Comparison of ENCODE assay signal across 1 cellular context in the genomic region with DNA sequence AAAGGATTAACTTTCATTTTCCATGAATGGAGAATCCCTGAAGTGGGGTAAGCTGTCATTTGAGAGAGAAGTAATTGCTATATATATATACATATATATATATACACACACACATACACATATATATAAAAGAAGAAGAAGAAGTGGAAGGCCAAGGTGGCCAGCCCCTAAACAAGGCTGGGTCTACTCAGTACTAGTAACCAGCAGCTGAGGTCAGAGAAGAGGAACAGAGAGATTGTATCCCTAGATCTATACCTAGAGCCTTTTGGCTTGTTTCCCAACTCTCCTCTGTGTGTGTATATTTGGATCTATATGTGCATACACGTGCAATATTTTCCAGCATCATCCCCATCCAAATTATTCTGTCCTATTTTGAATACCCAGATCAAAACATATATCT.
TF ChIP-seq lines count a peak whose summit lies in the region.

No MANE protein-coding gene starts in this region.

TF ChIP-seq in IMR-90, 13 proteins besides CTCF, POLR2A, EP300 and RAD21:
- no peak for TF ChIP-seq BHLHE40 (IDR thresholded peaks at IDR 0.05; ENCODE audit: low read depth, low read length)
- TF ChIP-seq NFE2L2 (IDR thresholded peaks at IDR 0.05; ENCODE audit: low read depth, low read length): no peak
- TF ChIP-seq MAFK (IDR thresholded peaks at IDR 0.05; ENCODE audit: low read depth, low read length): no peak
- no peak for TF ChIP-seq RCOR1 (IDR thresholded peaks at IDR 0.05; ENCODE audit: insufficient replicate concordance, low read length)
- no peak for TF ChIP-seq CEBPB (IDR thresholded peaks at IDR 0.05; ENCODE audit: low read depth, low read length)
- no peak for TF ChIP-seq CHD1 (IDR thresholded peaks at IDR 0.05; ENCODE audit: low read depth, low read length)
- no peak for TF ChIP-seq SMC3 (IDR thresholded peaks at IDR 0.05; ENCODE audit: low read depth, low read length)
- TF ChIP-seq MAZ (IDR thresholded peaks at IDR 0.05; ENCODE audit: borderline replicate concordance, low read depth, low read length): no peak
- TF ChIP-seq, protein P1, sequence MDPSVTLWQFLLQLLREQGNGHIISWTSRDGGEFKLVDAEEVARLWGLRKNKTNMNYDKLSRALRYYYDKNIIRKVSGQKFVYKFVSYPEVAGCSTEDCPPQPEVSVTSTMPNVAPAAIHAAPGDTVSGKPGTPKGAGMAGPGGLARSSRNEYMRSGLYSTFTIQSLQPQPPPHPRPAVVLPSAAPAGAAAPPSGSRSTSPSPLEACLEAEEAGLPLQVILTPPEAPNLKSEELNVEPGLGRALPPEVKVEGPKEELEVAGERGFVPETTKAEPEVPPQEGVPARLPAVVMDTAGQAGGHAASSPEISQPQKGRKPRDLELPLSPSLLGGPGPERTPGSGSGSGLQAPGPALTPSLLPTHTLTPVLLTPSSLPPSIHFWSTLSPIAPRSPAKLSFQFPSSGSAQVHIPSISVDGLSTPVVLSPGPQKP (IDR thresholded peaks at IDR 0.05; ENCODE audit: borderline replicate concordance, low read depth, low read length): no peak
- TF ChIP-seq RFX5 (IDR thresholded peaks at IDR 0.05; ENCODE audit: low read depth, low read length): no peak
- no peak for TF ChIP-seq MXI1 (IDR thresholded peaks at IDR 0.05; ENCODE audit: borderline replicate concordance, low read depth, low read length)
- TF ChIP-seq, protein P2, sequence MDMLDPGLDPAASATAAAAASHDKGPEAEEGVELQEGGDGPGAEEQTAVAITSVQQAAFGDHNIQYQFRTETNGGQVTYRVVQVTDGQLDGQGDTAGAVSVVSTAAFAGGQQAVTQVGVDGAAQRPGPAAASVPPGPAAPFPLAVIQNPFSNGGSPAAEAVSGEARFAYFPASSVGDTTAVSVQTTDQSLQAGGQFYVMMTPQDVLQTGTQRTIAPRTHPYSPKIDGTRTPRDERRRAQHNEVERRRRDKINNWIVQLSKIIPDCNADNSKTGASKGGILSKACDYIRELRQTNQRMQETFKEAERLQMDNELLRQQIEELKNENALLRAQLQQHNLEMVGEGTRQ (IDR thresholded peaks at IDR 0.05; ENCODE audit: low read depth, low read length): no peak
- no peak for TF ChIP-seq FOS (IDR thresholded peaks at IDR 0.05; ENCODE audit: low read depth, low read length)
